Comparison of ENCODE assay signal across 20 cellular contexts in the genomic region with DNA sequence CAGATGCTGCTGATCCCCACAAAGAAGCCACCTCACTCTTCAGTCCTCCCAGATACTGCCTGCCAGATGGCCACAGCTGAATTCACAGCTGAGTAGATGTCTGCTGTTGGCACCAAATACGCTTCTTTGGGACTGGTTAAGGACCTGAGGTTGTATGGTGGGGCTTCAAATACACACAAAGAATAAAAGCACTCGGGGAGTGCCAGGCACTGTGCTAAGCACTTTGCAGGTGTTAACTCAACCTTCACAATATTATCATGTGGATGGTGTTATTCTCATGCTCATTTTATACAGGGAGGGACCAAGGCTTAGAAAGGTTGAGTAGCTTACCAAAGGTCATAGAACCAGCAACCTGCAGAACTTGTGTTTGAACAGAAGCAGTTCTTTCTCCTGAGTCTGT.
"Had no signal": no experiment of that assay in that cellular context is flagged by ENCODE, and none has a peak within 500 bp of the region (broad histone marks: within the 10 kb centered on the region; RNA-seq: fewer than 3 reads in every experiment).

No MANE protein-coding gene starts in this region.

- H3K4me3 Mint-ChIP-seq: naive thymus-derived CD4-positive, alpha-beta T cell; nephron progenitor cell; stimulated activated naive B cell treated with anti-CD40 and anti-IgM and Interleukin-4, amounts not matched to agents 10 μg/mL and 1 μg/mL and 100 μg/mL, for 72 hours; stimulated activated naive CD8-positive, alpha-beta T cell treated with anti-CD3 and anti-CD28 coated beads, Interleukin-15, amount 100 ng/mL, for 72 hours had no signal

- H3K27me3 Mint-ChIP-seq: naive thymus-derived CD4-positive, alpha-beta T cell; stimulated activated naive B cell treated with anti-CD40 and anti-IgM and Interleukin-4, amounts not matched to agents 10 μg/mL and 1 μg/mL and 100 μg/mL, for 72 hours; stimulated activated naive CD8-positive, alpha-beta T cell treated with anti-CD3 and anti-CD28 coated beads, Interleukin-15, amount 100 ng/mL, for 72 hours had no signal

- H3K27ac Mint-ChIP-seq: nephron progenitor cell; stimulated activated naive B cell treated with anti-CD40 and anti-IgM and Interleukin-4, amounts not matched to agents 10 μg/mL and 1 μg/mL and 100 μg/mL, for 72 hours; stimulated activated naive CD8-positive, alpha-beta T cell treated with anti-CD3 and anti-CD28 coated beads, Interleukin-15, amount 100 ng/mL, for 72 hours had no signal

- ATAC-seq: gastroesophageal sphincter; naive thymus-derived CD4-positive, alpha-beta T cell; psoas muscle; right lobe of liver; stimulated activated naive B cell treated with anti-CD40 and anti-IgM and Interleukin-4, amounts not matched to agents 10 μg/mL and 1 μg/mL and 100 μg/mL, for 72 hours; stimulated activated naive CD8-positive, alpha-beta T cell treated with anti-CD3 and anti-CD28 coated beads, Interleukin-15, amount 100 ng/mL, for 72 hours; upper lobe of right lung had no signal

- DNase-seq: dermis blood vessel endothelial cell; esophagus squamous epithelium; foreskin fibroblast; kidney glomerular epithelial cell; mammary epithelial cell; naive thymus-derived CD4-positive, alpha-beta T cell; nephron progenitor cell; psoas muscle; retina; right lobe of liver; stimulated activated CD4-positive, alpha-beta T cell treated with anti-CD3 and anti-CD28 coated beads, Interleukin-2, amount 100 ng/mL, for 24 hours; stimulated activated CD4-positive, alpha-beta T cell treated with anti-CD3 and anti-CD28 coated beads, Interleukin-4, amount 100 ng/mL, for 4 hours; stimulated activated naive B cell treated with anti-CD40 and anti-IgM and Interleukin-4, amounts not matched to agents 10 μg/mL and 1 μg/mL and 100 μg/mL, for 72 hours; stimulated activated naive CD8-positive, alpha-beta T cell treated with anti-CD3 and anti-CD28 coated beads, Interleukin-15, amount 100 ng/mL, for 72 hours; testis; upper lobe of right lung had no signal

- H3K27ac ChIP-seq: esophagus squamous epithelium, gastroesophageal sphincter, neutrophil, psoas muscle, right lobe of liver, testis, tibial nerve, upper lobe of right lung, vagina had no signal

- H3K36me3 Mint-ChIP-seq: stimulated activated naive B cell treated with anti-CD40 and anti-IgM and Interleukin-4, amounts not matched to agents 10 μg/mL and 1 μg/mL and 100 μg/mL, for 72 hours had no signal

- H3K4me1 Mint-ChIP-seq: naive thymus-derived CD4-positive, alpha-beta T cell; nephron progenitor cell; stimulated activated naive B cell treated with anti-CD40 and anti-IgM and Interleukin-4, amounts not matched to agents 10 μg/mL and 1 μg/mL and 100 μg/mL, for 72 hours; stimulated activated naive CD8-positive, alpha-beta T cell treated with anti-CD3 and anti-CD28 coated beads, Interleukin-15, amount 100 ng/mL, for 72 hours had no signal

- H3K9me3 Mint-ChIP-seq: nephron progenitor cell had no signal
